18 cellular contexts compared by ENCODE assay signal in genomic region chr7:111364413-111364812, GRCh38.
DNase-seq lines count a peak whose midpoint lies in the region; ATAC-seq and TF ChIP-seq lines count a peak whose summit lies in the region.
"Had no signal": no experiment of that assay in that cellular context is flagged by ENCODE, and none has a peak within 500 bp of the region (broad histone marks: within the 10 kb centered on the region; RNA-seq: fewer than 3 reads in every experiment).

No MANE protein-coding gene starts in this region.

- BruUV-seq in PC-9 (replicated peaks; lab: Mats Ljungman, UMichigan): no TSS peak

- WGBS in lower leg skin, 2 donors: 43 to 56% methylated on average over 6 of the region's 6 CpGs

- no peaks in the 10 kb centered on the region; the same call in 1 of the 2 replicates for H3K4me1 ChIP-seq in PC-9 (replicated peaks; ENCODE audit: insufficient read depth)
- H3K4me1 ChIP-seq: adrenal gland, colonic mucosa had no signal

- H3K27me3 Mint-ChIP-seq in chondrocyte (ENCODE audit: low read depth): no peaks in the 10 kb centered on the region
- no peaks in the 10 kb centered on the region for H3K27me3 Mint-ChIP-seq in activated T-cell treated with anti-CD3 and anti-CD28 coated beads, Interleukin-2, amount 50 U/mL, for 4 hours (ENCODE audit: low read depth)

- no peaks in the 10 kb centered on the region for H3K79me2 ChIP-seq in PC-9 (ENCODE audit: low read depth)

- peaks cover 27% of the 10 kb centered on the region for H3K4me1 Mint-ChIP-seq in chondrocyte (ENCODE audit: low read depth)
- H3K4me1 Mint-ChIP-seq in activated T-cell treated with anti-CD3 and anti-CD28 coated beads, Interleukin-2, amount 50 U/mL, for 4 hours (ENCODE audit: low read depth): no peaks in the 10 kb centered on the region

- no peak overlapping the region for H2AFZ ChIP-seq in PC-9

- peaks cover 3% of the 10 kb centered on the region; the same call in 1 of the 2 replicates for H4K20me1 ChIP-seq in PC-9 (ENCODE audit: insufficient read depth)

- DNase-seq in EL (peak; percentile 71), PC-9 (peak; percentile 60 to 78), chondrocyte (ENCODE audit: low spot score) (no peak), lower leg skin (ENCODE audit: low spot score in 2 of 2) (peak; percentile 53 to 81), DMS79 (lab: John Stamatoyannopoulos, UW) (no peak)
- no peak for DNase-seq in activated T-cell treated with anti-CD3 and anti-CD28 coated beads, Interleukin-2, amount 50 U/mL, for 4 hours
- no peak for DNase-seq in activated CD4-positive, alpha-beta T cell treated with anti-CD3 and anti-CD28 coated beads for 1 hour
- DNase-seq: activated CD8-positive, alpha-beta memory T cell treated with anti-CD3 and anti-CD28 coated beads for 24 hours; adrenal gland; colonic mucosa; hippocampal formation; NCI-H446 treated with DMSO at 0.1 percent for 48 hours; stimulated activated naive CD8-positive, alpha-beta T cell treated with anti-CD3 and anti-CD28 coated beads, Interleukin-15, Interleukin-2, amounts not matched to agents 100 U/mL and 50 U/mL, for 24 hours; WERI-Rb-1 had no signal

- peak overlapping the region; percentile 74 for H3K27ac Mint-ChIP-seq in chondrocyte (ENCODE audit: unreplicated experiment)
- H3K27ac Mint-ChIP-seq: activated T-helper 2 cell treated with anti-CD3 and anti-CD28 coated beads, Interferon-gamma antibody, Interleukin-2, Interleukin-4, amounts not matched to agents 10 μg/mL and 5 μg/mL and 100 μg/mL, durations not matched to agents 14 hours and 24 hours and 36 hours had no signal

- no peaks in the 10 kb centered on the region for H3K9me3 ChIP-seq in PC-9 (ENCODE audit: insufficient read depth, low read depth)
- H3K9me3 ChIP-seq: adrenal gland, colonic mucosa had no signal

- no peaks in the 10 kb centered on the region for H3K9me3 Mint-ChIP-seq in chondrocyte (ENCODE audit: low read depth)
- H3K9me3 Mint-ChIP-seq in activated T-cell treated with anti-CD3 and anti-CD28 coated beads, Interleukin-2, amount 50 U/mL, for 4 hours: no peaks in the 10 kb centered on the region
- H3K9me3 Mint-ChIP-seq: activated T-helper 2 cell treated with anti-CD3 and anti-CD28 coated beads, Interferon-gamma antibody, Interleukin-2, Interleukin-4, amounts not matched to agents 10 μg/mL and 5 μg/mL and 100 μg/mL, durations not matched to agents 14 hours and 24 hours and 36 hours had no signal

- no peak for TF ChIP-seq POLR2A in lower leg skin (IDR thresholded peaks at IDR 0.05)

- CTCF ChIA-PET in PC-9 (lab: Charles Lee): no interaction called here

- POLR2A ChIA-PET in PC-9 (lab: Charles Lee; ENCODE audit: unreplicated experiment): no interaction called here

- H3K4me3 ChIP-seq in PC-9 (no peak overlapping the region), lower leg skin (ENCODE audit: low read depth, poor library complexity, severe bottlenecking) (no peak overlapping the region)
- H3K4me3 ChIP-seq: adrenal gland, colonic mucosa had no signal

- no peaks in the 10 kb centered on the region for H3K36me3 Mint-ChIP-seq in chondrocyte (ENCODE audit: low read depth)
- H3K36me3 Mint-ChIP-seq in activated T-cell treated with anti-CD3 and anti-CD28 coated beads, Interleukin-2, amount 50 U/mL, for 4 hours (ENCODE audit: insufficient read depth): no peaks in the 10 kb centered on the region

- intact Hi-C loops in PC-9 (cut with micrococcal nuclease; ENCODE audit: unreplicated experiment) (no loop called here), lower leg skin (cut with DNase I; ENCODE audit: low total_unique reads) (no loop called here)

- H3K9me2 ChIP-seq in PC-9 (ENCODE audit: insufficient read depth): no peaks in the 10 kb centered on the region

- no peak overlapping the region for H3K4me3 Mint-ChIP-seq in chondrocyte (ENCODE audit: unreplicated experiment)
- H3K4me3 Mint-ChIP-seq in activated T-cell treated with anti-CD3 and anti-CD28 coated beads, Interleukin-2, amount 50 U/mL, for 4 hours: no peak overlapping the region

- TF ChIP-seq CTCF in PC-9 (conservative IDR thresholded peaks at IDR 0.05) (no peak), chondrocyte (IDR thresholded peaks at IDR 0.05) (no peak), lower leg skin (IDR thresholded peaks at IDR 0.05) (no peak)

- no peak for ATAC-seq in activated T-cell treated with anti-CD3 and anti-CD28 coated beads, Interleukin-2, amount 50 U/mL, for 4 hours
- no peak for ATAC-seq in GM18502 (IDR thresholded peaks at IDR 0.05; ENCODE audit: poor library complexity, unreplicated experiment)
- ATAC-seq: stimulated activated naive CD8-positive, alpha-beta T cell treated with anti-CD3 and anti-CD28 coated beads, Interleukin-15, Interleukin-2, amounts not matched to agents 100 U/mL and 50 U/mL, for 24 hours had no signal

- H3K27ac ChIP-seq in PC-9: 0 out of 2 replicates have a peak overlapping the region, but pooled peaks have one; percentile 29
- H3K27ac ChIP-seq: adrenal gland, colonic mucosa, HL-60, KMS-11, WERI-Rb-1 had no signal

- no peaks in the 10 kb centered on the region for H3K36me3 ChIP-seq in PC-9 (ENCODE audit: low read depth)
- H3K36me3 ChIP-seq: adrenal gland, colonic mucosa, WERI-Rb-1 had no signal

- no peaks in the 10 kb centered on the region for H3F3A ChIP-seq in PC-9 (ENCODE audit: insufficient read depth, low read depth)

- peak overlapping the region; percentile 28; the same call in 1 of the 2 replicates for H3K4me2 ChIP-seq in PC-9
- H3K4me2 ChIP-seq: KMS-11 had no signal

- H3K27me3 ChIP-seq in PC-9 (ENCODE audit: insufficient read depth, low read depth): no peaks in the 10 kb centered on the region
- H3K27me3 ChIP-seq: adrenal gland, colonic mucosa had no signal

Comparison
In these comparisons a context has a peak if more than half of its experiments do, and no peak if none do; other contexts are left out.
1. DNase-seq: peak in EL (single experiment), PC-9 (2 of 2) and lower leg skin (2 of 2); none in chondrocyte (single experiment), DMS79 (single experiment), activated T-cell treated with anti-CD3 and anti-CD28 coated beads, Interleukin-2, amount 50 U/mL, for 4 hours (single experiment) and activated CD4-positive, alpha-beta T cell treated with anti-CD3 and anti-CD28 coated beads for 1 hour (single experiment).